ENCODE assay signal across 22 cellular contexts in genomic region chr12:23202746-23203145, GRCh38.
"Had no signal": no experiment of that assay in that cellular context is flagged by ENCODE, and none has a peak within 500 bp of the region (broad histone marks: within the 10 kb centered on the region; RNA-seq: fewer than 3 reads in every experiment).

No MANE protein-coding gene starts in this region.

- H3K27me3 ChIP-seq: colonic mucosa, esophagus muscularis mucosa, foreskin keratinocyte, gastrocnemius medialis, gastroesophageal sphincter, heart left ventricle, heart right ventricle had no signal

- H3K4me3 ChIP-seq: colonic mucosa, coronary artery, dorsolateral prefrontal cortex, esophagus muscularis mucosa, esophagus squamous epithelium, gastrocnemius medialis, gastroesophageal sphincter, heart left ventricle, heart right ventricle had no signal

- H3K27ac ChIP-seq: colonic mucosa, coronary artery, dorsolateral prefrontal cortex, epithelial cell of prostate, esophagus muscularis mucosa, esophagus squamous epithelium, foreskin keratinocyte, gastrocnemius medialis, gastroesophageal sphincter, heart left ventricle, heart right ventricle had no signal

- ATAC-seq: effector memory CD8-positive, alpha-beta T cell; esophagus mucosa; foreskin keratinocyte; gastrocnemius medialis; gastroesophageal sphincter; heart left ventricle; heart right ventricle had no signal

- H3K36me3 ChIP-seq: colonic mucosa, esophagus muscularis mucosa, esophagus squamous epithelium, gastrocnemius medialis, gastroesophageal sphincter, heart left ventricle, heart right ventricle had no signal

- DNase-seq: colonic mucosa; cortex of kidney; dermis blood vessel endothelial cell; dorsolateral prefrontal cortex; effector CD4-positive, alpha-beta T cell; effector CD8-positive, alpha-beta T cell; effector memory CD4-positive, alpha-beta T cell; effector memory CD8-positive, alpha-beta T cell; endodermal cell; erythroblast; esophagus squamous epithelium; foreskin fibroblast; foreskin keratinocyte; gastrocnemius medialis; glutamatergic neuron; heart left ventricle; heart right ventricle had no signal

- H3K4me1 ChIP-seq: colonic mucosa, esophagus muscularis mucosa, esophagus squamous epithelium, foreskin keratinocyte, gastrocnemius medialis, gastroesophageal sphincter, heart left ventricle, heart right ventricle had no signal

- H3K9me3 ChIP-seq: colonic mucosa, esophagus squamous epithelium, gastrocnemius medialis had no signal
